In genomic region chr11:7677071-7677470, GRCh38 we compare ENCODE assay signal across 17 cellular contexts. TPM values are rescaled to one million over a fixed set of nuclear protein-coding genes. Genes with fewer than 3 reads are reported as not detected.
A peak's percentile ranks its signal among the peaks of the same experiment; 100 is the strongest.
DNase-seq lines count a peak whose midpoint lies in the region; ATAC-seq and TF ChIP-seq lines count a peak whose summit lies in the region.
"Had no signal": no experiment of that assay in that cellular context is flagged by ENCODE, and none has a peak within 500 bp of the region (broad histone marks: within the 10 kb centered on the region; RNA-seq: fewer than 3 reads in every experiment).

No MANE protein-coding gene starts in this region.

- no peaks in the 10 kb centered on the region for H3K9me1 ChIP-seq in IMR-90 (ENCODE audit: insufficient read depth, low read length)

- CTCF ChIA-PET in IMR-90 (lab: Yijun Ruan, JAX), result interaction anchor here (1.3 to 1.7 kb wide), 2 partner anchors 20 to 106 kb away, joined by 4 to 5 read pairs; no protein-coding TSS in a partner anchor

- no peak overlapping the region for H2AK5ac ChIP-seq in IMR-90 (ENCODE audit: low read depth, low read length)

- peaks cover 16% of the 10 kb centered on the region for H3K27me3 ChIP-seq in IMR-90 (ENCODE audit: control insufficient read depth, insufficient read depth, low read length)

- TF ChIP-seq RAD21 in IMR-90 (IDR thresholded peaks at IDR 0.05; ENCODE audit: low read length), result no peak

- H3K9me3 Mint-ChIP-seq in stimulated activated effector memory CD8-positive, alpha-beta T cell treated with anti-CD3 and anti-CD28 coated beads, Interleukin-12 subunit alpha, Interleukin-12 subunit beta, amount 100 ng/mL, for 72 hours, result no peaks in the 10 kb centered on the region
- H3K9me3 Mint-ChIP-seq: effector memory CD8-positive, alpha-beta T cell had no signal

- no peak overlapping the region for H3K14ac ChIP-seq in IMR-90 (replicated peaks; ENCODE audit: low read depth, low read length)

- H3K4me2 ChIP-seq in IMR-90 (ENCODE audit: low read depth, low read length), result no peak overlapping the region

- no peak overlapping the region for H2AFZ ChIP-seq in IMR-90 (replicated peaks; ENCODE audit: low read length, poor library complexity)

- H2AK9ac ChIP-seq in IMR-90 (replicated peaks; ENCODE audit: low read depth, low read length, poor library complexity), result no peak overlapping the region

- H3K79me1 ChIP-seq in IMR-90 (ENCODE audit: low read depth in 1 of 2, low read length in 2 of 2), result no peaks in the 10 kb centered on the region

- no peaks in the 10 kb centered on the region for H3K9me3 ChIP-seq in IMR-90 (ENCODE audit: control insufficient read depth, insufficient read depth, low read length)

- H3K27ac Mint-ChIP-seq in stimulated activated effector memory CD8-positive, alpha-beta T cell treated with anti-CD3 and anti-CD28 coated beads, Interleukin-12 subunit alpha, Interleukin-12 subunit beta, amount 100 ng/mL, for 72 hours, result no peak overlapping the region
- H3K27ac Mint-ChIP-seq: effector memory CD8-positive, alpha-beta T cell; memory B cell; progenitor cell of endocrine pancreas had no signal

- H4K91ac ChIP-seq in IMR-90 (ENCODE audit: insufficient read depth, low read depth, low read length), result no peak overlapping the region

- H3K4me3 ChIP-seq in AG09309 (ENCODE audit: control insufficient read depth, low read depth, low read length) (no peak overlapping the region), IMR-90 (ENCODE audit: insufficient read depth, low read depth, low read length) (no peak overlapping the region), astrocyte of the cerebellum (ENCODE audit: low read depth, low read length) (no peak overlapping the region)

- no peaks in the 10 kb centered on the region for H3K4me1 ChIP-seq in IMR-90 (ENCODE audit: control insufficient read depth, insufficient read depth, low read length)

- no peak overlapping the region for H3K4ac ChIP-seq in IMR-90 (ENCODE audit: low read depth, low read length)

- TF ChIP-seq CTCF in AG09309 (IDR thresholded peaks at IDR 0.05; ENCODE audit: control insufficient read depth, insufficient read depth, low read depth, low read length, missing control alignments), result no peak
- TF ChIP-seq CTCF in IMR-90 (conservative IDR thresholded peaks at IDR 0.05; ENCODE audit: low read depth, low read length), result no peak
- no peak for TF ChIP-seq CTCF in astrocyte of the cerebellum (IDR thresholded peaks at IDR 0.05; ENCODE audit: low read depth, low read length, missing control alignments)

- dilution Hi-C loops in IMR-90 (cut with HindIII; ENCODE audit: low sequenced_read_pairs, unreplicated experiment), result no loop called here

- H2BK15ac ChIP-seq in IMR-90 (ENCODE audit: low read depth, low read length), result no peak overlapping the region

- DNase-seq in AG09309 (ENCODE audit: low read depth), result peak; percentile 64
- peak; percentile 41 for DNase-seq in IMR-90
- DNase-seq in astrocyte of the cerebellum (ENCODE audit: low read depth), result peak; percentile 27
- peak; percentile 71 for DNase-seq in iris pigment epithelial cell (ENCODE audit: low read depth)
- no peak for DNase-seq in stimulated activated effector memory CD8-positive, alpha-beta T cell treated with anti-CD3 and anti-CD28 coated beads, Interleukin-12 subunit alpha, Interleukin-12 subunit beta, amount 100 ng/mL, for 72 hours (ENCODE audit: low spot score in 2 of 2)
- DNase-seq in HK-2 (ENCODE audit: unreplicated experiment), result no peak
- DNase-seq in iPS-NIHi7 (ENCODE audit: extremely low spot score), result no peak
- DNase-seq: activated T-cell treated with anti-CD3 and anti-CD28 coated beads for 4 hours; amygdala; effector memory CD8-positive, alpha-beta T cell; H9; NCI-H187 treated with DMSO at 0.1 percent for 48 hours; stimulated activated CD4-positive, alpha-beta T cell treated with anti-CD3 and anti-CD28 coated beads, Interleukin-2, amount 100 ng/mL, for 24 hours had no signal

- no peak overlapping the region for H3K4me3 Mint-ChIP-seq in stimulated activated effector memory CD8-positive, alpha-beta T cell treated with anti-CD3 and anti-CD28 coated beads, Interleukin-12 subunit alpha, Interleukin-12 subunit beta, amount 100 ng/mL, for 72 hours
- H3K4me3 Mint-ChIP-seq: effector memory CD8-positive, alpha-beta T cell; H9; memory B cell had no signal

- H3K9ac ChIP-seq in IMR-90 (ENCODE audit: low read depth, low read length), result no peak overlapping the region

- H2BK120ac ChIP-seq in IMR-90 (ENCODE audit: low read depth, low read length), result no peak overlapping the region

- no peaks in the 10 kb centered on the region for H3K36me3 ChIP-seq in IMR-90 (ENCODE audit: control insufficient read depth, insufficient read depth, low read length)

- BruUV-seq in IMR-90 (replicated peaks; lab: Mats Ljungman, UMichigan), result no TSS peak

- no peak overlapping the region for H2BK5ac ChIP-seq in IMR-90 (ENCODE audit: low read depth, low read length, poor library complexity, severe bottlenecking)

- no peak overlapping the region for H2BK20ac ChIP-seq in IMR-90 (ENCODE audit: low read depth, low read length)

- no peak overlapping the region for H4K5ac ChIP-seq in IMR-90 (ENCODE audit: low read depth, low read length)

- no peak overlapping the region for H3K23ac ChIP-seq in IMR-90 (ENCODE audit: low read depth, low read length)

- no peak overlapping the region for H3K27ac ChIP-seq in IMR-90 (ENCODE audit: insufficient read depth, low read length)

- intact Hi-C loops in IMR-90 (cut with micrococcal nuclease), result loop anchor here (10.0 kb wide), 1 partner anchor 418 kb away; no protein-coding TSS in a partner anchor

- H4K8ac ChIP-seq in IMR-90 (ENCODE audit: low read depth in 2 of 2, low read length in 2 of 2), result no peak overlapping the region

- in situ Hi-C loops in IMR-90 (cut with MboI; ENCODE audit: low sequenced_read_pairs) (loop anchor here (25.0 kb wide), 2 partner anchors 410 to 565 kb away; partner anchors contain the start of gene TUB), astrocyte of the cerebellum (cut with HindIII; ENCODE audit: low sequenced_read_pairs) (no loop called here)

- H3K56ac ChIP-seq in IMR-90 (ENCODE audit: extremely low read depth, insufficient read depth, low read length), result no peak overlapping the region

- no CpG with 5 or more reads among the region's 5 CpGs for WGBS in IMR-90 (ENCODE audit: extremely low coverage in 2 of 2, insufficient read length in 1 of 2), 2 experiments

- H3K4me1 Mint-ChIP-seq in stimulated activated effector memory CD8-positive, alpha-beta T cell treated with anti-CD3 and anti-CD28 coated beads, Interleukin-12 subunit alpha, Interleukin-12 subunit beta, amount 100 ng/mL, for 72 hours, result peaks cover 18% of the 10 kb centered on the region

- ATAC-seq in IMR-90 (ENCODE audit: low read depth) (no peak), HG03196 (IDR thresholded peaks at IDR 0.05; ENCODE audit: unreplicated experiment) (no peak)
- ATAC-seq in stimulated activated effector memory CD8-positive, alpha-beta T cell treated with anti-CD3 and anti-CD28 coated beads, Interleukin-12 subunit alpha, Interleukin-12 subunit beta, amount 100 ng/mL, for 72 hours, result no peak
- ATAC-seq: effector memory CD8-positive, alpha-beta T cell; SK-N-SH treated with all-trans-retinoic acid at 6 μM for 48 hours had no signal

- TF ChIP-seq POLR2A in IMR-90 (IDR thresholded peaks at IDR 0.05; ENCODE audit: low read depth, low read length), result no peak

- POLR2A ChIA-PET in IMR-90 (lab: Charles Lee; ENCODE audit: unreplicated experiment), result interaction anchor here (0.5 kb wide), 1 partner anchor 153 kb away, joined by 3 read pairs; no protein-coding TSS in a partner anchor

- H3K36me3 Mint-ChIP-seq in stimulated activated effector memory CD8-positive, alpha-beta T cell treated with anti-CD3 and anti-CD28 coated beads, Interleukin-12 subunit alpha, Interleukin-12 subunit beta, amount 100 ng/mL, for 72 hours, result no peaks in the 10 kb centered on the region

- H3K18ac ChIP-seq in IMR-90 (ENCODE audit: low read depth, low read length), result no peak overlapping the region

- no peaks in the 10 kb centered on the region for H4K20me1 ChIP-seq in IMR-90 (ENCODE audit: insufficient read depth, low read length)

TF ChIP-seq in IMR-90, 13 proteins besides CTCF, POLR2A, EP300 and RAD21:
- no peak for TF ChIP-seq MAFK (IDR thresholded peaks at IDR 0.05; ENCODE audit: low read depth, low read length)
- no peak for TF ChIP-seq MXI1 (IDR thresholded peaks at IDR 0.05; ENCODE audit: borderline replicate concordance, low read depth, low read length)
- no peak for TF ChIP-seq FOS (IDR thresholded peaks at IDR 0.05; ENCODE audit: low read depth, low read length)
- TF ChIP-seq RCOR1 (IDR thresholded peaks at IDR 0.05; ENCODE audit: insufficient replicate concordance, low read length), result no peak
- TF ChIP-seq ELK1 (IDR thresholded peaks at IDR 0.05; ENCODE audit: borderline replicate concordance, low read depth, low read length), result no peak
- TF ChIP-seq NFE2L2 (IDR thresholded peaks at IDR 0.05; ENCODE audit: low read depth, low read length), result no peak
TF ChIP-seq in IMR-90: peak in this region for 0.

RNA-seq across cellular contexts. Expression of gene CYB5R2, which starts 3.8 kb away (rescaled TPM):
- total RNA-seq in IMR-90 (2012; rRNA removed), result 3.9 and 4.7 TPM in 2 replicates
- polyA plus RNA-seq in IMR-90 (2012; rRNA removed), result 3.9 and 4.5 TPM in 2 replicates
- polyA plus RNA-seq in IMR-90 (2012; cell fraction: cytosol; rRNA removed), result 1.4 and 2.5 TPM in 2 replicates
- 3.1 and 7.8 TPM in 2 replicates for polyA plus RNA-seq in IMR-90 (2012; cell fraction: nucleus; rRNA removed; ENCODE audit: low replicate concordance)

RNA-seq across cellular contexts. Expression of gene OVCH2, which starts 29.2 kb away (rescaled TPM):
- total RNA-seq in IMR-90 (2012; rRNA removed), result under 0.01 TPM in 1 of 2 replicates, not detected in the other
- polyA plus RNA-seq in IMR-90 (2012; rRNA removed), result 0.07 TPM in 1 of 2 replicates, not detected in the other
- polyA plus RNA-seq in IMR-90 (2012; cell fraction: cytosol; rRNA removed), result 0.02 TPM in 1 of 2 replicates, not detected in the other
- 0.05 and 2.3 TPM in 2 replicates for polyA plus RNA-seq in IMR-90 (2012; cell fraction: nucleus; rRNA removed; ENCODE audit: low replicate concordance)
- total RNA-seq: progenitor cell of endocrine pancreas had no signal

Comparison
In these comparisons a context has a peak if more than half of its experiments do, and no peak if none do; other contexts are left out.
1. DNase-seq: peak in AG09309 (single experiment), IMR-90 (single experiment), astrocyte of the cerebellum (single experiment) and iris pigment epithelial cell (single experiment); none in stimulated activated effector memory CD8-positive, alpha-beta T cell treated with anti-CD3 and anti-CD28 coated beads, Interleukin-12 subunit alpha, Interleukin-12 subunit beta, amount 100 ng/mL, for 72 hours (0 of 2), HK-2 (single experiment) and iPS-NIHi7 (single experiment).